16 cellular contexts compared by ENCODE assay signal in genomic region chr21:44365251-44365966, GRCh38. TPM values are rescaled to one million over a fixed set of nuclear protein-coding genes. Genes with fewer than 3 reads are reported as not detected.
"Had no signal": no experiment of that assay in that cellular context is flagged by ENCODE, and none has a peak within 500 bp of the region (broad histone marks: within the 10 kb centered on the region; RNA-seq: fewer than 3 reads in every experiment).

No MANE protein-coding gene starts in this region.

- H3K9me3 ChIP-seq: gastrocnemius medialis had no signal

- H3K27ac Mint-ChIP-seq: activated CD8-positive, alpha-beta T cell treated with anti-CD3 and anti-CD28 coated beads for 36 hours; activated naive CD8-positive, alpha-beta T cell; stimulated activated naive B cell treated with anti-CD40 and anti-IgM and Interleukin-4, amounts not matched to agents 10 μg/mL and 1 μg/mL and 100 μg/mL, for 72 hours; T-cell had no signal

- ATAC-seq: activated CD8-positive, alpha-beta T cell treated with anti-CD3 and anti-CD28 coated beads for 36 hours; gastrocnemius medialis; heart right ventricle; lower lobe of right lung; stimulated activated naive B cell treated with anti-CD40 and anti-IgM and Interleukin-4, amounts not matched to agents 10 μg/mL and 1 μg/mL and 100 μg/mL, for 72 hours; T-cell had no signal

- H3K27me3 Mint-ChIP-seq: activated CD8-positive, alpha-beta T cell treated with anti-CD3 and anti-CD28 coated beads for 36 hours; activated naive CD8-positive, alpha-beta T cell; stimulated activated naive B cell treated with anti-CD40 and anti-IgM and Interleukin-4, amounts not matched to agents 10 μg/mL and 1 μg/mL and 100 μg/mL, for 72 hours; T-cell had no signal

- H3K27ac ChIP-seq: ascending aorta, gastrocnemius medialis, heart right ventricle, lower lobe of right lung, VCaP had no signal

- H3K4me3 Mint-ChIP-seq: activated CD8-positive, alpha-beta T cell treated with anti-CD3 and anti-CD28 coated beads for 36 hours; activated naive CD8-positive, alpha-beta T cell; stimulated activated naive B cell treated with anti-CD40 and anti-IgM and Interleukin-4, amounts not matched to agents 10 μg/mL and 1 μg/mL and 100 μg/mL, for 72 hours; T-cell had no signal

- H3K27me3 ChIP-seq: ascending aorta had no signal

- H3K4me3 ChIP-seq: ascending aorta, gastrocnemius medialis, heart right ventricle, lower lobe of right lung had no signal

- H3K36me3 ChIP-seq: ascending aorta, gastrocnemius medialis, lower lobe of right lung had no signal

- H3K4me1 ChIP-seq: ascending aorta, gastrocnemius medialis had no signal

- DNase-seq: activated CD8-positive, alpha-beta T cell treated with anti-CD3 and anti-CD28 coated beads for 36 hours; activated gamma-delta T cell; effector CD4-positive, alpha-beta T cell; gastrocnemius medialis; heart right ventricle; kidney glomerular epithelial cell; lower lobe of right lung; midbrain; stimulated activated CD4-positive, alpha-beta T cell treated with anti-CD3 and anti-CD28 coated beads, Interleukin-2, amount 100 ng/mL, for 24 hours; stimulated activated naive B cell treated with anti-CD40 and anti-IgM and Interleukin-4, amounts not matched to agents 10 μg/mL and 1 μg/mL and 100 μg/mL, for 72 hours; T-cell; trophoblast cell had no signal

RNA-seq across cellular contexts. Expression of gene TRPM2, which starts 12.0 kb away (rescaled TPM):
- total RNA-seq: fibroblast of lung had no signal
- polyA plus RNA-seq: fibroblast of lung had no signal
